In genomic region chr12:10740182-10740581, GRCh38 we compare ENCODE assay signal across 16 cellular contexts. TPM values are rescaled to one million over a fixed set of nuclear protein-coding genes. Genes with fewer than 3 reads are reported as not detected.
DNase-seq lines count a peak whose midpoint lies in the region; ATAC-seq and TF ChIP-seq lines count a peak whose summit lies in the region.
"Had no signal": no experiment of that assay in that cellular context is flagged by ENCODE, and none has a peak within 500 bp of the region (broad histone marks: within the 10 kb centered on the region; RNA-seq: fewer than 3 reads in every experiment).

No MANE protein-coding gene starts in this region.

- TF ChIP-seq CTCF in MM.1S (IDR thresholded peaks at IDR 0.05; ENCODE audit: low read length) (no peak), endodermal cell (conservative IDR thresholded peaks at IDR 0.05) (no peak), sigmoid colon (IDR thresholded peaks at IDR 0.05) (no peak), gastrocnemius medialis (IDR thresholded peaks at IDR 0.05 in 4 of 5, conservative IDR thresholded peaks at IDR 0.05 in 1 of 5) (no peak)

- ATAC-seq in activated CD4-positive, alpha-beta T cell treated with anti-CD3 and anti-CD28 coated beads for 36 hours: peak; percentile 23
- ATAC-seq in stimulated activated effector memory CD8-positive, alpha-beta T cell treated with anti-CD3 and anti-CD28 coated beads, Interleukin-12 subunit alpha, Interleukin-12 subunit beta, amount 100 ng/mL, for 72 hours: peak; percentile 59
- ATAC-seq in gastrocnemius medialis (no peak), HG03175 (IDR thresholded peaks at IDR 0.05; ENCODE audit: unreplicated experiment) (no peak)
- ATAC-seq: T-cell had no signal

- H3K27me3 Mint-ChIP-seq in activated CD4-positive, alpha-beta T cell treated with anti-CD3 and anti-CD28 coated beads for 36 hours: peaks cover 18% of the 10 kb centered on the region
- no peaks in the 10 kb centered on the region for H3K27me3 Mint-ChIP-seq in endodermal cell (ENCODE audit: insufficient read depth)

- no peaks in the 10 kb centered on the region for H3K9me2 ChIP-seq in MM.1S (replicated peaks; ENCODE audit: insufficient read depth, low read length)

- POLR2A ChIA-PET in activated CD4-positive, alpha-beta T cell treated with anti-CD3 and anti-CD28 coated beads for 36 hours (lab: Charles Lee): no interaction called here

- H3K9me3 ChIP-seq in MM.1S (replicated peaks; ENCODE audit: insufficient read depth, low read length): no peaks in the 10 kb centered on the region
- no peaks in the 10 kb centered on the region for H3K9me3 ChIP-seq in endodermal cell (ENCODE audit: control insufficient read depth, low read length)
- H3K9me3 ChIP-seq in sigmoid colon: no peaks in the 10 kb centered on the region
- H3K9me3 ChIP-seq in gastrocnemius medialis: no peaks in the 10 kb centered on the region

- no peak overlapping the region for H3K4me3 ChIP-seq in MM.1S (ENCODE audit: low read length)
- H3K4me3 ChIP-seq in endodermal cell (ENCODE audit: low read length): no peak overlapping the region
- H3K4me3 ChIP-seq in sigmoid colon: no peak overlapping the region
- no peak overlapping the region for H3K4me3 ChIP-seq in gastrocnemius medialis

- H3K4me2 ChIP-seq in MM.1S (ENCODE audit: low read depth, low read length): 0 out of 2 replicates have a peak overlapping the region, but pooled peaks have one; percentile 18

- intact Hi-C loops in activated CD4-positive, alpha-beta T cell treated with anti-CD3 and anti-CD28 coated beads for 36 hours (cut with DNase I, micrococcal nuclease): no loop called here
- intact Hi-C loops in sigmoid colon (cut with DNase I): no loop called here
- intact Hi-C loops in gastrocnemius medialis (cut with DNase I; ENCODE audit: low total_unique reads): no loop called here

- H3K9me3 Mint-ChIP-seq in activated CD4-positive, alpha-beta T cell treated with anti-CD3 and anti-CD28 coated beads for 36 hours (ENCODE audit: low read depth): no peaks in the 10 kb centered on the region
- H3K9me3 Mint-ChIP-seq in endodermal cell: peaks cover 2% of the 10 kb centered on the region
- no peaks in the 10 kb centered on the region for H3K9me3 Mint-ChIP-seq in stimulated activated effector memory CD8-positive, alpha-beta T cell treated with anti-CD3 and anti-CD28 coated beads, Interleukin-12 subunit alpha, Interleukin-12 subunit beta, amount 100 ng/mL, for 72 hours
- H3K9me3 Mint-ChIP-seq: activated CD4-positive, alpha-beta memory T cell treated with anti-CD3 and anti-CD28 coated beads for 36 hours; T-cell had no signal

- H3K4me1 Mint-ChIP-seq in activated CD4-positive, alpha-beta T cell treated with anti-CD3 and anti-CD28 coated beads for 36 hours: peaks cover 5% of the 10 kb centered on the region
- H3K4me1 Mint-ChIP-seq in endodermal cell: peaks cover 14% of the 10 kb centered on the region
- H3K4me1 Mint-ChIP-seq in stimulated activated effector memory CD8-positive, alpha-beta T cell treated with anti-CD3 and anti-CD28 coated beads, Interleukin-12 subunit alpha, Interleukin-12 subunit beta, amount 100 ng/mL, for 72 hours: peaks cover 10% of the 10 kb centered on the region
- H3K4me1 Mint-ChIP-seq: T-cell had no signal

- no peak overlapping the region for H2AFZ ChIP-seq in MM.1S (ENCODE audit: low read length)

- no peak for TF ChIP-seq EP300 in sigmoid colon (IDR thresholded peaks at IDR 0.05)

- H4K20me1 ChIP-seq in MM.1S (ENCODE audit: insufficient read depth, low read length): no peaks in the 10 kb centered on the region

- H3K36me3 Mint-ChIP-seq in activated CD4-positive, alpha-beta T cell treated with anti-CD3 and anti-CD28 coated beads for 36 hours (ENCODE audit: low read depth): no peaks in the 10 kb centered on the region
- H3K36me3 Mint-ChIP-seq in endodermal cell (ENCODE audit: low read depth): no peaks in the 10 kb centered on the region
- no peaks in the 10 kb centered on the region for H3K36me3 Mint-ChIP-seq in stimulated activated effector memory CD8-positive, alpha-beta T cell treated with anti-CD3 and anti-CD28 coated beads, Interleukin-12 subunit alpha, Interleukin-12 subunit beta, amount 100 ng/mL, for 72 hours
- H3K36me3 Mint-ChIP-seq: activated CD4-positive, alpha-beta memory T cell treated with anti-CD3 and anti-CD28 coated beads for 36 hours; T-cell had no signal

- H3K4me3 Mint-ChIP-seq in activated CD4-positive, alpha-beta T cell treated with anti-CD3 and anti-CD28 coated beads for 36 hours: no peak overlapping the region
- H3K4me3 Mint-ChIP-seq in endodermal cell: no peak overlapping the region
- H3K4me3 Mint-ChIP-seq in stimulated activated effector memory CD8-positive, alpha-beta T cell treated with anti-CD3 and anti-CD28 coated beads, Interleukin-12 subunit alpha, Interleukin-12 subunit beta, amount 100 ng/mL, for 72 hours: no peak overlapping the region
- H3K4me3 Mint-ChIP-seq: activated CD4-positive, alpha-beta memory T cell treated with anti-CD3 and anti-CD28 coated beads for 36 hours; T-cell had no signal

- H3K4me1 ChIP-seq in MM.1S (ENCODE audit: low read length) (peaks cover 17% of the 10 kb centered on the region), endodermal cell (ENCODE audit: control insufficient read depth, insufficient read depth, low read length) (peaks cover 3% of the 10 kb centered on the region), sigmoid colon (no peaks in the 10 kb centered on the region), gastrocnemius medialis (no peaks in the 10 kb centered on the region)

- H3K27ac Mint-ChIP-seq in activated CD4-positive, alpha-beta T cell treated with anti-CD3 and anti-CD28 coated beads for 36 hours: no peak overlapping the region
- peak overlapping the region; percentile 33 for H3K27ac Mint-ChIP-seq in endodermal cell
- H3K27ac Mint-ChIP-seq in stimulated activated effector memory CD8-positive, alpha-beta T cell treated with anti-CD3 and anti-CD28 coated beads, Interleukin-12 subunit alpha, Interleukin-12 subunit beta, amount 100 ng/mL, for 72 hours: no peak overlapping the region
- H3K27ac Mint-ChIP-seq: activated CD4-positive, alpha-beta memory T cell treated with anti-CD3 and anti-CD28 coated beads for 36 hours; T-cell had no signal

- WGBS in endodermal cell (ENCODE audit: insufficient coverage in 1 of 2, insufficient read length in 1 of 2), 2 experiments: 58 to 75% methylated on average over 1 of the region's 1 CpG
- 64 to 66% methylated on average over 1 of the region's 1 CpG for WGBS in sigmoid colon, 2 donors

- H3K9ac ChIP-seq in MM.1S (ENCODE audit: low read length): no peak overlapping the region
- H3K9ac ChIP-seq in endodermal cell (ENCODE audit: extremely low read depth, low read length, poor library complexity, severe bottlenecking): no peak overlapping the region

- H3K27ac ChIP-seq in MM.1S (ENCODE audit: low read length): peak overlapping the region; percentile 28; the same call in 1 of the 2 replicates
- no peak overlapping the region for H3K27ac ChIP-seq in endodermal cell (ENCODE audit: low read depth, low read length)
- H3K27ac ChIP-seq in sigmoid colon: no peak overlapping the region
- H3K27ac ChIP-seq in gastrocnemius medialis: no peak overlapping the region

- H3K36me3 ChIP-seq in MM.1S (replicated peaks; ENCODE audit: insufficient read depth, low read length): no peaks in the 10 kb centered on the region
- H3K36me3 ChIP-seq in endodermal cell (ENCODE audit: control insufficient read depth, insufficient read depth, low read length): no peaks in the 10 kb centered on the region
- H3K36me3 ChIP-seq in sigmoid colon: no peaks in the 10 kb centered on the region
- H3K36me3 ChIP-seq in gastrocnemius medialis: no peaks in the 10 kb centered on the region

- in situ Hi-C loops in gastrocnemius medialis (cut with MboI; ENCODE audit: low sequenced_read_pairs in 4 of 4): loop anchor here in 1 of 4 donors (10.0 kb wide), 1 partner anchor 505 kb away; no protein-coding TSS in a partner anchor

- no peak for TF ChIP-seq POLR2A in sigmoid colon (IDR thresholded peaks at IDR 0.05)
- no peak for TF ChIP-seq POLR2A in gastrocnemius medialis (IDR thresholded peaks at IDR 0.05)

- H3F3A ChIP-seq in MM.1S (ENCODE audit: insufficient read depth, low read length): no peaks in the 10 kb centered on the region

- no peaks in the 10 kb centered on the region for H3K27me3 ChIP-seq in MM.1S (replicated peaks; ENCODE audit: insufficient read depth, low read length)
- no peaks in the 10 kb centered on the region for H3K27me3 ChIP-seq in endodermal cell (ENCODE audit: control insufficient read depth, insufficient read depth, low read length, poor library complexity, severe bottlenecking)
- H3K27me3 ChIP-seq in sigmoid colon: no peaks in the 10 kb centered on the region
- no peaks in the 10 kb centered on the region for H3K27me3 ChIP-seq in gastrocnemius medialis

- no peak for DNase-seq in activated CD4-positive, alpha-beta T cell treated with anti-CD3 and anti-CD28 coated beads for 36 hours
- DNase-seq in activated CD4-positive, alpha-beta T cell treated with anti-CD3 and anti-CD28 coated beads for 1 hour: no peak
- DNase-seq in MM.1S (peak; percentile 69), endodermal cell (no peak), sigmoid colon (no peak), gastrocnemius medialis (no peak)
- no peak for DNase-seq in stimulated activated effector memory CD8-positive, alpha-beta T cell treated with anti-CD3 and anti-CD28 coated beads, Interleukin-12 subunit alpha, Interleukin-12 subunit beta, amount 100 ng/mL, for 72 hours (ENCODE audit: low spot score in 2 of 2)
- DNase-seq: 8988T; activated CD4-positive, alpha-beta memory T cell treated with anti-CD3 and anti-CD28 coated beads for 36 hours; activated naive CD4-positive, alpha-beta T cell treated with anti-CD3 and anti-CD28 coated beads, Interleukin-2, amount 50 U/mL, for 16 hours; activated T-cell treated with anti-CD3 and anti-CD28 coated beads, Interleukin-2, amount 50 U/mL, for 1 hour; NCI-H1694 treated with DMSO at 0.1 percent for 48 hours; NCI-H345; NK-92 treated with Interleukin-12 subunit alpha and Interleukin-12 subunit beta, amount 100 ng/mL, for 24 hours; T-cell had no signal

- CTCF ChIA-PET in activated CD4-positive, alpha-beta T cell treated with anti-CD3 and anti-CD28 coated beads for 36 hours (lab: Charles Lee): interaction anchor here (1.7 kb wide), 1 partner anchor 10 kb away, joined by 9 read pairs; no protein-coding TSS in a partner anchor

- H3K79me2 ChIP-seq in MM.1S (ENCODE audit: low read length): no peaks in the 10 kb centered on the region

RNA-seq across cellular contexts. Expression of gene YBX3, which starts 17.1 kb away (rescaled TPM):
- total RNA-seq in activated CD4-positive, alpha-beta T cell treated with anti-CD3 and anti-CD28 coated beads for 36 hours: 100 to 1,000 TPM; 157 to 175 TPM
- total RNA-seq in endodermal cell (100 to 1,000 TPM; 251 to 419 TPM), sigmoid colon (100 to 1,000 TPM; 281 to 596 (median 407) TPM), gastrocnemius medialis (1,000 to 10,000 TPM; 3,451 to 6,393 (median 4,786) TPM)
- 129 TPM for polyA plus RNA-seq in endodermal cell (2013, experiment 1 of 2)
- polyA plus RNA-seq in endodermal cell (2013, experiment 2 of 2): 123 TPM
- polyA plus RNA-seq in sigmoid colon: 100 to 1,000 TPM in 2 of 3 donors, 10 to 100 TPM in 1; 81.8 to 244 (median 153) TPM

Comparison
In these comparisons a context has a peak if more than half of its experiments do, and no peak if none do; other contexts are left out.
1. ATAC-seq: peak in activated CD4-positive, alpha-beta T cell treated with anti-CD3 and anti-CD28 coated beads for 36 hours (single experiment) and stimulated activated effector memory CD8-positive, alpha-beta T cell treated with anti-CD3 and anti-CD28 coated beads, Interleukin-12 subunit alpha, Interleukin-12 subunit beta, amount 100 ng/mL, for 72 hours (single experiment); none in gastrocnemius medialis (0 of 2) and HG03175 (single experiment).
2. RNA of gene YBX3, which starts 17.1 kb away (total RNA-seq): 3,451 to 6,393 TPM in gastrocnemius medialis; 281 to 596 TPM in sigmoid colon, 251 to 419 TPM in endodermal cell and 157 to 175 TPM in activated CD4-positive, alpha-beta T cell treated with anti-CD3 and anti-CD28 coated beads for 36 hours; every median in the first group is over 4 times any median in the second.